In genomic region chr22:41621099-41621910, GRCh38 we compare ENCODE assay signal across 8 cellular contexts. TPM values are rescaled to one million over a fixed set of nuclear protein-coding genes. Genes with fewer than 3 reads are reported as not detected.
DNase-seq lines count a peak whose midpoint lies in the region; ATAC-seq and TF ChIP-seq lines count a peak whose summit lies in the region.

TSS of gene XRCC6 (plus strand) at chr22:41621295. CDS start at chr22:41622005, 710 bp downstream.

- no peak for TF ChIP-seq CTCF in GM20000 (IDR thresholded peaks at IDR 0.05; ENCODE audit: extremely low read depth, missing control alignments)

- H3K27me3 Mint-ChIP-seq in effector memory CD8-positive, alpha-beta T cell = no peaks in the 10 kb centered on the region
- no peaks in the 10 kb centered on the region for H3K27me3 Mint-ChIP-seq in memory B cell

- H3K4me3 Mint-ChIP-seq in effector memory CD8-positive, alpha-beta T cell = peak within 1 kb of the TSS; percentile 91 to 100
- peak within 1 kb of the TSS; percentile 90 for H3K4me3 Mint-ChIP-seq in memory B cell

- ATAC-seq in effector memory CD8-positive, alpha-beta T cell (replicated peaks) = peak; percentile 88
- ATAC-seq in memory B cell (ENCODE audit: low read depth) = peak; percentile 85

- peak within 1 kb of the TSS; percentile 96 to 99 for H3K27ac Mint-ChIP-seq in effector memory CD8-positive, alpha-beta T cell
- peak within 1 kb of the TSS; percentile 96 for H3K27ac Mint-ChIP-seq in memory B cell

- peaks cover 26 to 30% of the 10 kb centered on the region in 2 donors for H3K4me1 Mint-ChIP-seq in effector memory CD8-positive, alpha-beta T cell (ENCODE audit: low read depth in 2 of 2)
- H3K4me1 Mint-ChIP-seq in memory B cell = peaks cover 30% of the 10 kb centered on the region

- no peaks in the 10 kb centered on the region for H3K9me3 Mint-ChIP-seq in effector memory CD8-positive, alpha-beta T cell
- no peaks in the 10 kb centered on the region for H3K9me3 Mint-ChIP-seq in memory B cell

- H3K36me3 Mint-ChIP-seq in effector memory CD8-positive, alpha-beta T cell (ENCODE audit: insufficient read depth) = peaks cover 66% of the 10 kb centered on the region
- peaks cover 6% of the 10 kb centered on the region for H3K36me3 Mint-ChIP-seq in memory B cell

- DNase-seq in CMK (ENCODE audit: low read depth) = peak; percentile 100
- DNase-seq in GM20000 (ENCODE audit: low spot score) = peak; percentile 100
- peak; percentile 98 for DNase-seq in HT1080 (ENCODE audit: low read depth)
- peak; percentile 99 for DNase-seq in NOMO-1 treated with DMSO at 0.1 percent for 48 hours (lab: John Stamatoyannopoulos, UW; ENCODE audit: unreplicated experiment)
- peak; percentile 99 to 100 for DNase-seq in activated CD8-positive, alpha-beta memory T cell treated with anti-CD3 and anti-CD28 coated beads for 4 hours (ENCODE audit: low read depth in 2 of 2)
- DNase-seq in effector memory CD8-positive, alpha-beta T cell = peak; percentile 99 to 100 (median 99)
- peak; percentile 99 for DNase-seq in memory B cell (ENCODE audit: low spot score in 2 of 2)
- DNase-seq in stimulated activated CD8-positive, alpha-beta memory T cell treated with anti-CD3 and anti-CD28 coated beads, Interleukin-12 subunit alpha, Interleukin-12 subunit beta, amount 100 ng/mL, for 24 hours (ENCODE audit: extremely low read depth) = peak; percentile 98

RNA-seq across cellular contexts. Expression of gene XRCC6, which starts in this region (rescaled TPM):
- total RNA-seq in HT1080 (2014; rRNA removed; shearing (Covaris generic)) = 596 and 601 TPM in 2 replicates
- 464 and 469 TPM in 2 replicates for polyA plus RNA-seq in HT1080 (2015; cell fraction: cytosol; rRNA removed)
- polyA plus RNA-seq in HT1080 (2015; cell fraction: nucleus; rRNA removed) = 686 and 784 TPM in 2 replicates

Comparison
In these comparisons a context has a peak if more than half of its experiments do, and no peak if none do; other contexts are left out.
1. Peak in every context shown above with its lines: DNase-seq and ATAC-seq.